Comparison of ENCODE assay signal across 33 cellular contexts in the genomic region with DNA sequence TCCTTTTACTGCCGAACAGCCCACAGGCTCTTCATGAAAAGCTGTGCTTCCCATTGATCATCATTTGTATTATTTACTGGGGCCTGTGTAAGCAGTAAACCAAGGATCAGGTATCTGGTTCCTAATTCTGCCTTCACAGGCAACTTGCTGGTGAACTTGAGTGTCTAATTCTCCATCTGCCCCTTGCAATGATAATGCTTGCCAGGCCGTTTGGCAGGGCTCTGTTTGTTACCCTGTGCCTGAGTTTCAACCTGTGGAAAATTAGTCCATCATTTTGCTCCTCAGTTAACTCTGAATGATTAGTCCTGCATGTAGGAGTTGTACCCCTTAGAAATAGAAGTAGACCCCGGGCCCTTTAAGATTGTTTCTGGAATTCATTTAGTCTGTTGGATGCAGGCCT.
"Had no signal": no experiment of that assay in that cellular context is flagged by ENCODE, and none has a peak within 500 bp of the region (broad histone marks: within the 10 kb centered on the region; RNA-seq: fewer than 3 reads in every experiment).

No MANE protein-coding gene starts in this region.

- H3K27ac ChIP-seq: adrenal gland, body of pancreas, cardiac muscle cell, esophagus muscularis mucosa, foreskin keratinocyte, gastrocnemius medialis, heart right ventricle had no signal

- H3K36me3 Mint-ChIP-seq: activated CD4-positive, alpha-beta memory T cell treated with anti-CD3 and anti-CD28 coated beads for 36 hours; activated CD8-positive, alpha-beta memory T cell treated with anti-CD3 and anti-CD28 coated beads, Interleukin-2, amount 10 ng/mL, durations not matched to agents 7 days and 5 days; activated naive CD4-positive, alpha-beta T cell treated with anti-CD3 and anti-CD28 coated beads, Interleukin-2, amount 50 U/mL, for 24 hours; activated naive CD8-positive, alpha-beta T cell treated with anti-CD3 and anti-CD28 coated beads for 36 hours had no signal

- DNase-seq: activated CD4-positive, alpha-beta memory T cell treated with anti-CD3 and anti-CD28 coated beads for 36 hours; activated CD4-positive, alpha-beta T cell treated with anti-CD3 and anti-CD28 coated beads for 36 hours; activated CD4-positive, alpha-beta T cell treated with anti-CD3 and anti-CD28 coated beads, Interleukin-2, amount 10 ng/mL, durations not matched to agents 24 days and 14 days; activated CD4-positive, CD25-positive, alpha-beta regulatory T cell; activated CD4-positive, CD25-positive, alpha-beta regulatory T cell treated with anti-CD3 and anti-CD28 coated beads, Interleukin-2, amount 50 U/mL, for 72 hours; activated CD8-positive, alpha-beta memory T cell treated with anti-CD3 and anti-CD28 coated beads, Interleukin-2, amount 10 ng/mL, durations not matched to agents 7 days and 5 days; activated CD8-positive, alpha-beta memory T cell treated with anti-CD3 and anti-CD28 coated beads, Interleukin-2, amount 50 U/mL, for 4 hours; activated CD8-positive, alpha-beta T cell treated with anti-CD3 and anti-CD28 coated beads, Interleukin-2, amount 10 ng/mL, durations not matched to agents 7 days and 5 days; activated effector memory CD4-positive, alpha-beta T cell treated with anti-CD3 and anti-CD28 coated beads, Interleukin-2, amount 50 U/mL, for 16 hours; activated naive CD4-positive, alpha-beta T cell treated with anti-CD3 and anti-CD28 coated beads for 36 hours; activated naive CD8-positive, alpha-beta T cell treated with anti-CD3 and anti-CD28 coated beads for 36 hours; activated naive CD8-positive, alpha-beta T cell treated with anti-CD3 and anti-CD28 coated beads, Interleukin-2, amount 50 U/mL, for 24 hours; activated T-cell treated with anti-CD3 and anti-CD28 coated beads, Interleukin-2, amount 50 U/mL, for 1 hour; activated T-cell treated with anti-CD3 and anti-CD28 coated beads, Interleukin-2, amount 50 U/mL, for 48 hours; adrenal gland; amygdala; aorta; body of pancreas; central memory CD4-positive, alpha-beta T cell; cortex of kidney; dermis blood vessel endothelial cell; effector CD4-positive, alpha-beta T cell; effector memory CD8-positive, alpha-beta T cell; erythroblast; foreskin keratinocyte; gastrocnemius medialis; heart right ventricle; T-helper 2 cell had no signal

- H3K27ac Mint-ChIP-seq: activated CD4-positive, alpha-beta memory T cell treated with anti-CD3 and anti-CD28 coated beads for 36 hours; activated CD4-positive, alpha-beta T cell treated with anti-CD3 and anti-CD28 coated beads for 36 hours; activated CD4-positive, alpha-beta T cell treated with anti-CD3 and anti-CD28 coated beads, Interleukin-2, amount 10 ng/mL, durations not matched to agents 24 days and 14 days; activated CD8-positive, alpha-beta memory T cell treated with anti-CD3 and anti-CD28 coated beads, Interleukin-2, amount 10 ng/mL, durations not matched to agents 7 days and 5 days; activated CD8-positive, alpha-beta T cell treated with anti-CD3 and anti-CD28 coated beads, Interleukin-2, amount 10 ng/mL, durations not matched to agents 7 days and 5 days; activated naive CD4-positive, alpha-beta T cell treated with anti-CD3 and anti-CD28 coated beads for 36 hours; activated naive CD4-positive, alpha-beta T cell treated with anti-CD3 and anti-CD28 coated beads, Interleukin-2, amount 50 U/mL, for 24 hours; activated naive CD8-positive, alpha-beta T cell treated with anti-CD3 and anti-CD28 coated beads for 36 hours; activated naive CD8-positive, alpha-beta T cell treated with anti-CD3 and anti-CD28 coated beads, Interleukin-2, amount 50 U/mL, for 24 hours; activated T-helper 1 cell treated with anti-CD3 and anti-CD28 coated beads, Interleukin-12 subunit alpha, Interleukin-12 subunit beta, Interleukin-2, Interleukin-4 antibody, amounts not matched to agents 30 ng/mL and 10 ng/mL and 1 ng/mL, durations not matched to agents 14 hours and 24 hours and 36 hours; activated T-helper 2 cell treated with anti-CD3 and anti-CD28 coated beads, Interferon-gamma antibody, Interleukin-2, Interleukin-4, amounts not matched to agents 10 μg/mL and 5 μg/mL and 100 μg/mL, durations not matched to agents 14 hours and 24 hours and 36 hours; effector memory CD8-positive, alpha-beta T cell had no signal

- H3K36me3 ChIP-seq: adrenal gland, cardiac muscle cell, esophagus muscularis mucosa, gastrocnemius medialis, heart right ventricle had no signal

- H3K4me1 ChIP-seq: adrenal gland, body of pancreas, esophagus muscularis mucosa, foreskin keratinocyte, gastrocnemius medialis, heart right ventricle had no signal

- H3K4me3 Mint-ChIP-seq: activated CD4-positive, alpha-beta memory T cell treated with anti-CD3 and anti-CD28 coated beads for 36 hours; activated CD4-positive, alpha-beta T cell treated with anti-CD3 and anti-CD28 coated beads for 36 hours; activated CD4-positive, alpha-beta T cell treated with anti-CD3 and anti-CD28 coated beads, Interleukin-2, amount 10 ng/mL, durations not matched to agents 24 days and 14 days; activated CD8-positive, alpha-beta memory T cell treated with anti-CD3 and anti-CD28 coated beads, Interleukin-2, amount 10 ng/mL, durations not matched to agents 7 days and 5 days; activated CD8-positive, alpha-beta T cell treated with anti-CD3 and anti-CD28 coated beads, Interleukin-2, amount 10 ng/mL, durations not matched to agents 7 days and 5 days; activated naive CD4-positive, alpha-beta T cell treated with anti-CD3 and anti-CD28 coated beads for 36 hours; activated naive CD4-positive, alpha-beta T cell treated with anti-CD3 and anti-CD28 coated beads, Interleukin-2, amount 50 U/mL, for 24 hours; activated naive CD8-positive, alpha-beta T cell treated with anti-CD3 and anti-CD28 coated beads for 36 hours; activated naive CD8-positive, alpha-beta T cell treated with anti-CD3 and anti-CD28 coated beads, Interleukin-2, amount 50 U/mL, for 24 hours; activated T-helper 1 cell treated with anti-CD3 and anti-CD28 coated beads, Interleukin-12 subunit alpha, Interleukin-12 subunit beta, Interleukin-2, Interleukin-4 antibody, amounts not matched to agents 30 ng/mL and 10 ng/mL and 1 ng/mL, durations not matched to agents 14 hours and 24 hours and 36 hours; effector memory CD8-positive, alpha-beta T cell had no signal

- H3K9me3 Mint-ChIP-seq: activated CD4-positive, alpha-beta T cell treated with anti-CD3 and anti-CD28 coated beads, Interleukin-2, amount 10 ng/mL, durations not matched to agents 24 days and 14 days; activated naive CD4-positive, alpha-beta T cell treated with anti-CD3 and anti-CD28 coated beads, Interleukin-2, amount 50 U/mL, for 24 hours had no signal

- H3K9me3 ChIP-seq: adrenal gland, gastrocnemius medialis had no signal

- H3K27me3 ChIP-seq: adrenal gland, body of pancreas, esophagus muscularis mucosa, foreskin keratinocyte, gastrocnemius medialis had no signal

- H3K27me3 Mint-ChIP-seq: activated CD4-positive, alpha-beta memory T cell treated with anti-CD3 and anti-CD28 coated beads for 36 hours; activated CD4-positive, alpha-beta T cell treated with anti-CD3 and anti-CD28 coated beads for 36 hours; activated CD4-positive, alpha-beta T cell treated with anti-CD3 and anti-CD28 coated beads, Interleukin-2, amount 10 ng/mL, durations not matched to agents 24 days and 14 days; activated CD8-positive, alpha-beta memory T cell treated with anti-CD3 and anti-CD28 coated beads, Interleukin-2, amount 10 ng/mL, durations not matched to agents 7 days and 5 days; activated naive CD4-positive, alpha-beta T cell treated with anti-CD3 and anti-CD28 coated beads, Interleukin-2, amount 50 U/mL, for 24 hours; activated naive CD8-positive, alpha-beta T cell treated with anti-CD3 and anti-CD28 coated beads for 36 hours; activated naive CD8-positive, alpha-beta T cell treated with anti-CD3 and anti-CD28 coated beads, Interleukin-2, amount 50 U/mL, for 24 hours had no signal

- H3K4me3 ChIP-seq: adrenal gland, body of pancreas, cardiac muscle cell, esophagus muscularis mucosa, gastrocnemius medialis, heart right ventricle had no signal

- H3K4me1 Mint-ChIP-seq: activated CD4-positive, alpha-beta T cell treated with anti-CD3 and anti-CD28 coated beads for 36 hours; activated CD4-positive, alpha-beta T cell treated with anti-CD3 and anti-CD28 coated beads, Interleukin-2, amount 10 ng/mL, durations not matched to agents 24 days and 14 days; activated CD8-positive, alpha-beta memory T cell treated with anti-CD3 and anti-CD28 coated beads, Interleukin-2, amount 10 ng/mL, durations not matched to agents 7 days and 5 days; activated naive CD4-positive, alpha-beta T cell treated with anti-CD3 and anti-CD28 coated beads, Interleukin-2, amount 50 U/mL, for 24 hours; activated naive CD8-positive, alpha-beta T cell treated with anti-CD3 and anti-CD28 coated beads for 36 hours; activated naive CD8-positive, alpha-beta T cell treated with anti-CD3 and anti-CD28 coated beads, Interleukin-2, amount 50 U/mL, for 24 hours had no signal
